1 cellular context compared by ENCODE assay signal in the genomic region with DNA sequence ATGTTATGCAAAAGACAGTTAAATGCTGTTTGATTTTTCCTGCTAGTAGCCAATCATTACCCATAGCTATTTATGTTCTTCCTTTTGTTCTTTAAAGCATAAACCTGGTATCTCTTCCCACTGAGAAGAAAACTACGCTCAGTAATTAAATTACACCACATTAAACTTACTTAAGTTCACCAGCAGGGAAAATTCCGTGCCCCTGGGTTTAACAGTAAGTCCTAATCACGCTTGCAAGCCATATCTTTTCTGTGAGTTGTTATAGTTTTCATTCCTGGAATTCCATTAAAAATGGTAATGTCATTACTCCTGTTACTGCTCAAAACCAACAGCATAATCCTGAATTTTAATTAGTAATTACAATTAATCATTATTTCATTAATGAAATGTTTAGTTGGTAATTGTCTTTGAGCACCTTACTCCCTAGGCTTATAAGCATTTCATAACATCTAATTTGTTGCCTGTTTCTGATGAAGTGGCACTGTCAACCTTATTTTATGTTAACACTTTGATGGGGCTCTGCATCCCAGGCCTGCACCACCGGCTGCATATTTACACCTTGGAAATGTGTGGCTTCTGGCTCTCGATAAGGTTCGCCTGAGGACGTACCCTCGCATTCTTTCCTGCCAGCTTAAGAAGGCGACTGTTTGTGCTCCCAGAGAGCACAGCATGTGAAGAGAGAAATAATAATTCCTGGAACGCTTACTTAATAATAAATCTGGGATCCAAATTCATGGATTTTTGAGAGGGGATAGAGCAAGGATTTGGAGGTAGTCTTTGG.
TF ChIP-seq lines count a peak whose summit lies in the region.

No MANE protein-coding gene starts in this region.

TF ChIP-seq in WTC11, 78 proteins besides CTCF, POLR2A, EP300 and RAD21:
- TF ChIP-seq, protein P1, sequence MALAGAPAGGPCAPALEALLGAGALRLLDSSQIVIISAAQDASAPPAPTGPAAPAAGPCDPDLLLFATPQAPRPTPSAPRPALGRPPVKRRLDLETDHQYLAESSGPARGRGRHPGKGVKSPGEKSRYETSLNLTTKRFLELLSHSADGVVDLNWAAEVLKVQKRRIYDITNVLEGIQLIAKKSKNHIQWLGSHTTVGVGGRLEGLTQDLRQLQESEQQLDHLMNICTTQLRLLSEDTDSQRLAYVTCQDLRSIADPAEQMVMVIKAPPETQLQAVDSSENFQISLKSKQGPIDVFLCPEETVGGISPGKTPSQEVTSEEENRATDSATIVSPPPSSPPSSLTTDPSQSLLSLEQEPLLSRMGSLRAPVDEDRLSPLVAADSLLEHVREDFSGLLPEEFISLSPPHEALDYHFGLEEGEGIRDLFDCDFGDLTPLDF (CRISPR knock-in tag; IDR thresholded peaks at IDR 0.05): no peak
- TF ChIP-seq ZNF219 (CRISPR knock-in tag; IDR thresholded peaks at IDR 0.05; ENCODE audit: borderline replicate concordance) (no peak), GTF2I (CRISPR knock-in tag; conservative IDR thresholded peaks at IDR 0.05) (no peak), ZNF263 (CRISPR knock-in tag; IDR thresholded peaks at IDR 0.05; ENCODE audit: low read depth) (no peak), GABPB1 (CRISPR knock-in tag; IDR thresholded peaks at IDR 0.05) (no peak), ZNF232 (CRISPR knock-in tag; IDR thresholded peaks at IDR 0.05) (no peak), ESRRA (CRISPR knock-in tag; IDR thresholded peaks at IDR 0.05; ENCODE audit: borderline replicate concordance) (no peak), JUN (CRISPR knock-in tag; IDR thresholded peaks at IDR 0.05) (no peak), MYBL2 (CRISPR knock-in tag; IDR thresholded peaks at IDR 0.05) (no peak), TEAD4 (CRISPR knock-in tag; IDR thresholded peaks at IDR 0.05) (no peak), ZNF317 (CRISPR knock-in tag; IDR thresholded peaks at IDR 0.05; ENCODE audit: borderline replicate concordance, low read depth) (no peak), NFATC4 (CRISPR knock-in tag; IDR thresholded peaks at IDR 0.05) (no peak), NFYB (CRISPR knock-in tag; conservative IDR thresholded peaks at IDR 0.05; ENCODE audit: low read depth) (no peak)
- TF ChIP-seq, protein P2, sequence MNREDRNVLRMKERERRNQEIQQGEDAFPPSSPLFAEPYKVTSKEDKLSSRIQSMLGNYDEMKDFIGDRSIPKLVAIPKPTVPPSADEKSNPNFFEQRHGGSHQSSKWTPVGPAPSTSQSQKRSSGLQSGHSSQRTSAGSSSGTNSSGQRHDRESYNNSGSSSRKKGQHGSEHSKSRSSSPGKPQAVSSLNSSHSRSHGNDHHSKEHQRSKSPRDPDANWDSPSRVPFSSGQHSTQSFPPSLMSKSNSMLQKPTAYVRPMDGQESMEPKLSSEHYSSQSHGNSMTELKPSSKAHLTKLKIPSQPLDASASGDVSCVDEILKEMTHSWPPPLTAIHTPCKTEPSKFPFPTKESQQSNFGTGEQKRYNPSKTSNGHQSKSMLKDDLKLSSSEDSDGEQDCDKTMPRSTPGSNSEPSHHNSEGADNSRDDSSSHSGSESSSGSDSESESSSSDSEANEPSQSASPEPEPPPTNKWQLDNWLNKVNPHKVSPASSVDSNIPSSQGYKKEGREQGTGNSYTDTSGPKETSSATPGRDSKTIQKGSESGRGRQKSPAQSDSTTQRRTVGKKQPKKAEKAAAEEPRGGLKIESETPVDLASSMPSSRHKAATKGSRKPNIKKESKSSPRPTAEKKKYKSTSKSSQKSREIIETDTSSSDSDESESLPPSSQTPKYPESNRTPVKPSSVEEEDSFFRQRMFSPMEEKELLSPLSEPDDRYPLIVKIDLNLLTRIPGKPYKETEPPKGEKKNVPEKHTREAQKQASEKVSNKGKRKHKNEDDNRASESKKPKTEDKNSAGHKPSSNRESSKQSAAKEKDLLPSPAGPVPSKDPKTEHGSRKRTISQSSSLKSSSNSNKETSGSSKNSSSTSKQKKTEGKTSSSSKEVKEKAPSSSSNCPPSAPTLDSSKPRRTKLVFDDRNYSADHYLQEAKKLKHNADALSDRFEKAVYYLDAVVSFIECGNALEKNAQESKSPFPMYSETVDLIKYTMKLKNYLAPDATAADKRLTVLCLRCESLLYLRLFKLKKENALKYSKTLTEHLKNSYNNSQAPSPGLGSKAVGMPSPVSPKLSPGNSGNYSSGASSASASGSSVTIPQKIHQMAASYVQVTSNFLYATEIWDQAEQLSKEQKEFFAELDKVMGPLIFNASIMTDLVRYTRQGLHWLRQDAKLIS (CRISPR knock-in tag; IDR thresholded peaks at IDR 0.05; ENCODE audit: borderline replicate concordance): no peak
- TF ChIP-seq, protein P3, sequence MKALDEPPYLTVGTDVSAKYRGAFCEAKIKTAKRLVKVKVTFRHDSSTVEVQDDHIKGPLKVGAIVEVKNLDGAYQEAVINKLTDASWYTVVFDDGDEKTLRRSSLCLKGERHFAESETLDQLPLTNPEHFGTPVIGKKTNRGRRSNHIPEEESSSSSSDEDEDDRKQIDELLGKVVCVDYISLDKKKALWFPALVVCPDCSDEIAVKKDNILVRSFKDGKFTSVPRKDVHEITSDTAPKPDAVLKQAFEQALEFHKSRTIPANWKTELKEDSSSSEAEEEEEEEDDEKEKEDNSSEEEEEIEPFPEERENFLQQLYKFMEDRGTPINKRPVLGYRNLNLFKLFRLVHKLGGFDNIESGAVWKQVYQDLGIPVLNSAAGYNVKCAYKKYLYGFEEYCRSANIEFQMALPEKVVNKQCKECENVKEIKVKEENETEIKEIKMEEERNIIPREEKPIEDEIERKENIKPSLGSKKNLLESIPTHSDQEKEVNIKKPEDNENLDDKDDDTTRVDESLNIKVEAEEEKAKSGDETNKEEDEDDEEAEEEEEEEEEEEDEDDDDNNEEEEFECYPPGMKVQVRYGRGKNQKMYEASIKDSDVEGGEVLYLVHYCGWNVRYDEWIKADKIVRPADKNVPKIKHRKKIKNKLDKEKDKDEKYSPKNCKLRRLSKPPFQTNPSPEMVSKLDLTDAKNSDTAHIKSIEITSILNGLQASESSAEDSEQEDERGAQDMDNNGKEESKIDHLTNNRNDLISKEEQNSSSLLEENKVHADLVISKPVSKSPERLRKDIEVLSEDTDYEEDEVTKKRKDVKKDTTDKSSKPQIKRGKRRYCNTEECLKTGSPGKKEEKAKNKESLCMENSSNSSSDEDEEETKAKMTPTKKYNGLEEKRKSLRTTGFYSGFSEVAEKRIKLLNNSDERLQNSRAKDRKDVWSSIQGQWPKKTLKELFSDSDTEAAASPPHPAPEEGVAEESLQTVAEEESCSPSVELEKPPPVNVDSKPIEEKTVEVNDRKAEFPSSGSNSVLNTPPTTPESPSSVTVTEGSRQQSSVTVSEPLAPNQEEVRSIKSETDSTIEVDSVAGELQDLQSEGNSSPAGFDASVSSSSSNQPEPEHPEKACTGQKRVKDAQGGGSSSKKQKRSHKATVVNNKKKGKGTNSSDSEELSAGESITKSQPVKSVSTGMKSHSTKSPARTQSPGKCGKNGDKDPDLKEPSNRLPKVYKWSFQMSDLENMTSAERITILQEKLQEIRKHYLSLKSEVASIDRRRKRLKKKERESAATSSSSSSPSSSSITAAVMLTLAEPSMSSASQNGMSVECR (CRISPR knock-in tag; IDR thresholded peaks at IDR 0.05; ENCODE audit: borderline replicate concordance): no peak
- TF ChIP-seq, protein P4, sequence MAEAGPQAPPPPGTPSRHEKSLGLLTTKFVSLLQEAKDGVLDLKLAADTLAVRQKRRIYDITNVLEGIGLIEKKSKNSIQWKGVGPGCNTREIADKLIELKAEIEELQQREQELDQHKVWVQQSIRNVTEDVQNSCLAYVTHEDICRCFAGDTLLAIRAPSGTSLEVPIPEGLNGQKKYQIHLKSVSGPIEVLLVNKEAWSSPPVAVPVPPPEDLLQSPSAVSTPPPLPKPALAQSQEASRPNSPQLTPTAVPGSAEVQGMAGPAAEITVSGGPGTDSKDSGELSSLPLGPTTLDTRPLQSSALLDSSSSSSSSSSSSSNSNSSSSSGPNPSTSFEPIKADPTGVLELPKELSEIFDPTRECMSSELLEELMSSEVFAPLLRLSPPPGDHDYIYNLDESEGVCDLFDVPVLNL (CRISPR knock-in tag; IDR thresholded peaks at IDR 0.05; ENCODE audit: borderline replicate concordance, low read depth): no peak
- TF ChIP-seq, protein P5, sequence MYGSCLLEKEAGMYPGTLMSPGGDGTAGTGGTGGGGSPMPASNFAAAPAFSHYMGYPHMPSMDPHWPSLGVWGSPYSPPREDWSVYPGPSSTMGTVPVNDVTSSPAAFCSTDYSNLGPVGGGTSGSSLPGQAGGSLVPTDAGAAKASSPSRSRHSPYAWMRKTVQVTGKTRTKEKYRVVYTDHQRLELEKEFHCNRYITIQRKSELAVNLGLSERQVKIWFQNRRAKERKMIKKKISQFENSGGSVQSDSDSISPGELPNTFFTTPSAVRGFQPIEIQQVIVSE (CRISPR knock-in tag; IDR thresholded peaks at IDR 0.05; ENCODE audit: borderline replicate concordance): no peak
- TF ChIP-seq, protein P6, sequence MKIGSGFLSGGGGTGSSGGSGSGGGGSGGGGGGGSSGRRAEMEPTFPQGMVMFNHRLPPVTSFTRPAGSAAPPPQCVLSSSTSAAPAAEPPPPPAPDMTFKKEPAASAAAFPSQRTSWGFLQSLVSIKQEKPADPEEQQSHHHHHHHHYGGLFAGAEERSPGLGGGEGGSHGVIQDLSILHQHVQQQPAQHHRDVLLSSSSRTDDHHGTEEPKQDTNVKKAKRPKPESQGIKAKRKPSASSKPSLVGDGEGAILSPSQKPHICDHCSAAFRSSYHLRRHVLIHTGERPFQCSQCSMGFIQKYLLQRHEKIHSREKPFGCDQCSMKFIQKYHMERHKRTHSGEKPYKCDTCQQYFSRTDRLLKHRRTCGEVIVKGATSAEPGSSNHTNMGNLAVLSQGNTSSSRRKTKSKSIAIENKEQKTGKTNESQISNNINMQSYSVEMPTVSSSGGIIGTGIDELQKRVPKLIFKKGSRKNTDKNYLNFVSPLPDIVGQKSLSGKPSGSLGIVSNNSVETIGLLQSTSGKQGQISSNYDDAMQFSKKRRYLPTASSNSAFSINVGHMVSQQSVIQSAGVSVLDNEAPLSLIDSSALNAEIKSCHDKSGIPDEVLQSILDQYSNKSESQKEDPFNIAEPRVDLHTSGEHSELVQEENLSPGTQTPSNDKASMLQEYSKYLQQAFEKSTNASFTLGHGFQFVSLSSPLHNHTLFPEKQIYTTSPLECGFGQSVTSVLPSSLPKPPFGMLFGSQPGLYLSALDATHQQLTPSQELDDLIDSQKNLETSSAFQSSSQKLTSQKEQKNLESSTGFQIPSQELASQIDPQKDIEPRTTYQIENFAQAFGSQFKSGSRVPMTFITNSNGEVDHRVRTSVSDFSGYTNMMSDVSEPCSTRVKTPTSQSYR (CRISPR knock-in tag; IDR thresholded peaks at IDR 0.05): no peak
- TF ChIP-seq, protein P7, sequence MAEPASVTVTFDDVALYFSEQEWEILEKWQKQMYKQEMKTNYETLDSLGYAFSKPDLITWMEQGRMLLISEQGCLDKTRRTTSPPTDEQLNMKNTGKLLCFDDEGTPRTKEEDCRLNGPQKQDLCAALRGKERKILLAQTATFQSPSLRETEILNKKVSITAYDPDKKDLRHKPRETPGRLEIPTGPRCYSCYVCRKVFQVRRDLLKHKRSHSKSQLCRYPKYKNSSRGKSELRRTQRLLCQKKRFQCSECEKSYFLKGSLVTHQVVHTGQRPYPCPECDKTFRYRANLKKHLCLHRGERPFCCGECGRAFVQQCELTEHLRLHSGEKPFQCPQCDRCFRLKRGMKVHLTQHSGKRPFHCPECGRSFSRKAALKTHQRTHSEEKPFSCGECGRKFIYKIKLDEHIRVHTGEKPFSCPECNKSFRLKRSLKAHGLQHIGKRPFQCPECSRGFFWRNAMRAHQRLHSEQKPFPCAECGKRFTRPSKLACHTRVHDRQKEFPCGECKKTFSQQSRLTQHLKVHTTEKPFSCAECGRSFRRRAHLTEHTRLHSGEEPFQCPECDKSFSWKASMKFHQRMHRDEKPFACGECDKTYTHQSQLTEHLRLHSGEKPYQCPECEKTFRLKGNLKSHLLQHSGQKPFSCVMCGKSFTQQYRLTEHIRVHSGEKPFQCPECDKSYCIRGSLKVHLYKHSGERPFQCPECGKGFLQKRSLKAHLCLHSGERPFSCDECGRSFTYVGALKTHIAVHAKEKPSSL (CRISPR knock-in tag; conservative IDR thresholded peaks at IDR 0.05): no peak
